Comparison of ENCODE assay signal across 8 cellular contexts in genomic region chr3:124032351-124032880, GRCh38. TPM values are rescaled to one million over a fixed set of nuclear protein-coding genes. Genes with fewer than 3 reads are reported as not detected.
DNase-seq lines count a peak whose midpoint lies in the region; ATAC-seq and TF ChIP-seq lines count a peak whose summit lies in the region.

No MANE protein-coding gene starts in this region.

- peak overlapping the region; percentile 69; the same call in 1 of the 2 replicates for H3K4me2 ChIP-seq in MM.1S (ENCODE audit: low read depth, low read length)

- no peaks in the 10 kb centered on the region for H3K36me3 ChIP-seq in MM.1S (replicated peaks; ENCODE audit: insufficient read depth, low read length)

- BruUV-seq in Calu3 (replicated peaks; lab: Mats Ljungman, UMichigan), result no TSS peak

- H3K4me1 Mint-ChIP-seq in Calu3 (ENCODE audit: low read depth, unreplicated experiment), result peaks cover 10% of the 10 kb centered on the region
- peaks cover 12% of the 10 kb centered on the region for H3K4me1 Mint-ChIP-seq in activated naive CD8-positive, alpha-beta T cell (ENCODE audit: low read depth)

- H3K9ac ChIP-seq in MM.1S (ENCODE audit: low read length), result peak overlapping the region; percentile 48; the same call in 1 of the 2 replicates

- no peaks in the 10 kb centered on the region for H3F3A ChIP-seq in MM.1S (ENCODE audit: insufficient read depth, low read length)

- H3K79me2 ChIP-seq in MM.1S (ENCODE audit: low read length), result no peaks in the 10 kb centered on the region

- peak overlapping the region; percentile 62 for H3K4me3 Mint-ChIP-seq in Calu3 (ENCODE audit: low read depth, unreplicated experiment)
- peak overlapping the region; percentile 84 for H3K4me3 Mint-ChIP-seq in activated naive CD8-positive, alpha-beta T cell

- no peaks in the 10 kb centered on the region for H3K4me1 ChIP-seq in MM.1S (ENCODE audit: low read length)

- H3K27ac Mint-ChIP-seq in Calu3 (ENCODE audit: unreplicated experiment), result peak overlapping the region; percentile 29
- H3K27ac Mint-ChIP-seq in activated naive CD8-positive, alpha-beta T cell, result no peak overlapping the region

- H2AFZ ChIP-seq in MM.1S (ENCODE audit: low read length), result peak overlapping the region; percentile 37; the same call in 1 of the 2 replicates

- no peaks in the 10 kb centered on the region for H3K9me2 ChIP-seq in MM.1S (replicated peaks; ENCODE audit: insufficient read depth, low read length)

- H4K20me1 ChIP-seq in MM.1S (ENCODE audit: insufficient read depth, low read length), result no peaks in the 10 kb centered on the region

- peaks cover 46% of the 10 kb centered on the region for H3K27me3 Mint-ChIP-seq in Calu3 (ENCODE audit: unreplicated experiment)
- peaks cover 42% of the 10 kb centered on the region for H3K27me3 Mint-ChIP-seq in activated naive CD8-positive, alpha-beta T cell

- CTCF ChIA-PET in Calu3 (lab: Charles Lee), result interaction anchor here (0.5 to 1.5 kb wide), 11 partner anchors 13 to 249 kb away, joined by 3 to 8 read pairs (median 4); no protein-coding TSS in a partner anchor

- intact Hi-C loops in Calu3 (cut with micrococcal nuclease; ENCODE audit: unreplicated experiment), result no loop called here
- intact Hi-C loops in left cardiac atrium (cut with DNase I), result loop anchor here (5.0 kb wide), 1 partner anchor 250 kb away; no protein-coding TSS in a partner anchor
- intact Hi-C loops in posterior cingulate gyrus (cut with DNase I), result loop anchor here (5.0 kb wide), 2 partner anchors 45 to 250 kb away; no protein-coding TSS in a partner anchor

- no peaks in the 10 kb centered on the region for H3K9me3 ChIP-seq in MM.1S (replicated peaks; ENCODE audit: insufficient read depth, low read length)

- H3K9me3 Mint-ChIP-seq in Calu3 (ENCODE audit: low read depth, unreplicated experiment), result no peaks in the 10 kb centered on the region
- H3K9me3 Mint-ChIP-seq in activated naive CD8-positive, alpha-beta T cell (ENCODE audit: low read depth), result no peaks in the 10 kb centered on the region

- ATAC-seq in left cardiac atrium (peak; percentile 51 to 69), HG02840 (IDR thresholded peaks at IDR 0.05; ENCODE audit: low FRiP score, unreplicated experiment) (no peak)

- H3K27ac ChIP-seq in MM.1S (ENCODE audit: low read length), result no peak overlapping the region

- DNase-seq in Calu3, result no peak
- no peak for DNase-seq in MM.1S
- peak; percentile 48 for DNase-seq in left cardiac atrium
- peak; percentile 22 to 89 (median 49) for DNase-seq in posterior cingulate gyrus
- DNase-seq in HCEC 1CT, result no peak
- no peak for DNase-seq in stimulated activated CD4-positive, alpha-beta T cell treated with anti-CD3 and anti-CD28 coated beads, Interleukin-4, amount 100 ng/mL, for 1 hour

- peaks cover 21% of the 10 kb centered on the region for H3K27me3 ChIP-seq in MM.1S (replicated peaks; ENCODE audit: insufficient read depth, low read length)

- peak overlapping the region; percentile 64 for H3K4me3 ChIP-seq in MM.1S (ENCODE audit: low read length)

- H3K36me3 Mint-ChIP-seq in Calu3 (ENCODE audit: insufficient read depth, unreplicated experiment), result no peaks in the 10 kb centered on the region
- H3K36me3 Mint-ChIP-seq in activated naive CD8-positive, alpha-beta T cell, result no peaks in the 10 kb centered on the region

- no peak for TF ChIP-seq CTCF in Calu3 (IDR thresholded peaks at IDR 0.05; ENCODE audit: unreplicated experiment)
- TF ChIP-seq CTCF in MM.1S (IDR thresholded peaks at IDR 0.05; ENCODE audit: low read length), result no peak

RNA-seq across cellular contexts. Expression of gene KALRN, which starts 0.8 kb away (rescaled TPM):
- 5.0 and 7.4 TPM in 2 replicates for total RNA-seq in Calu3 (2022)
- 10 to 100 TPM; 28.0 to 40.5 TPM for total RNA-seq in left cardiac atrium

RNA-seq across cellular contexts. Expression of gene ROPN1, which starts 40.5 kb away (rescaled TPM):
- not detected in 2 replicates for total RNA-seq in Calu3 (2022)
- total RNA-seq in left cardiac atrium, result under 1 TPM in 1 of 2 donors, not detected in 1; 0.29 TPM

Comparison
In these comparisons a context has a peak if more than half of its experiments do, and no peak if none do; other contexts are left out.
1. DNase-seq: peak in left cardiac atrium (single experiment) and posterior cingulate gyrus (10 of 10); none in Calu3 (single experiment), MM.1S (single experiment), HCEC 1CT (single experiment) and stimulated activated CD4-positive, alpha-beta T cell treated with anti-CD3 and anti-CD28 coated beads, Interleukin-4, amount 100 ng/mL, for 1 hour (single experiment).